In the genomic region with DNA sequence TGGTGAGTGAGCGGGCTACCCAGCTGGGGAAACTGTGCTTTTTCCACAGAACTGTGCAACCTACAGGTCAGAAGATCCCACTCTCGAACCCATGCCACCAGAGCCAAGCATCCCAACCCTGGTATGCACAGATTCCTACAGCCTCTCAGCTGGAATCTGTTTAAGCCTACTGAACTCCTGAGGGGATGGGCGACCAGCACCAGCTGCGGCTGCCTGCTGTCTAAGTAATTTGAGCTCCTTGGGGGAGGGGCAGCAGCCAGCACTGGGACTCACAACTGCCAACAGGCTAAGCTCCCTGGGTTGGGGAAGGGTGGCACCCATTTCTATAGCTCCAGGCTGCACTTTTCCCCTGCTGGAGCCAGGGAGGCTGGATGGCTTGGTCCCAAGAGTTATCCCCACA, we compare ENCODE assay signal across 11 cellular contexts. TPM values are rescaled to one million over a fixed set of nuclear protein-coding genes. Genes with fewer than 3 reads are reported as not detected.
DNase-seq lines count a peak whose midpoint lies in the region; ATAC-seq lines count a peak whose summit lies in the region.
"Had no signal": no experiment of that assay in that cellular context is flagged by ENCODE, and none has a peak within 500 bp of the region (broad histone marks: within the 10 kb centered on the region; RNA-seq: fewer than 3 reads in every experiment).

No MANE protein-coding gene starts in this region.

- peaks cover 0 to 1% of the 10 kb centered on the region in 2 donors for H3K36me3 Mint-ChIP-seq in activated T-cell treated with anti-CD3 and anti-CD28 coated beads, Interleukin-2, amount 50 U/mL, for 72 hours (ENCODE audit: insufficient read depth in 2 of 2)

- no peak for ATAC-seq in GM19395 (IDR thresholded peaks at IDR 0.05; ENCODE audit: unreplicated experiment)
- ATAC-seq in activated T-cell treated with anti-CD3 and anti-CD28 coated beads, Interleukin-2, amount 50 U/mL, for 72 hours (replicated peaks in 1 of 2) = no peak
- ATAC-seq: heart right ventricle had no signal

- H3K4me3 ChIP-seq in skeletal muscle satellite cell (ENCODE audit: low read length) = no peak overlapping the region
- H3K4me3 ChIP-seq: heart right ventricle, skin epidermis had no signal

- no peak overlapping the region for H3K27ac Mint-ChIP-seq in activated T-cell treated with anti-CD3 and anti-CD28 coated beads, Interleukin-2, amount 50 U/mL, for 72 hours
- H3K27ac Mint-ChIP-seq: activated T-cell treated with anti-CD3 and anti-CD28 coated beads, Interleukin-2, amount 50 U/mL, for 24 hours had no signal

- peaks cover 44% of the 10 kb centered on the region for H3K27me3 Mint-ChIP-seq in activated T-cell treated with anti-CD3 and anti-CD28 coated beads, Interleukin-2, amount 50 U/mL, for 72 hours (ENCODE audit: low read depth)

- H3K4me3 Mint-ChIP-seq in activated T-cell treated with anti-CD3 and anti-CD28 coated beads, Interleukin-2, amount 50 U/mL, for 72 hours = no peak overlapping the region
- H3K4me3 Mint-ChIP-seq: activated T-cell treated with anti-CD3 and anti-CD28 coated beads, Interleukin-2, amount 50 U/mL, for 24 hours had no signal

- no peaks in the 10 kb centered on the region for H3K27me3 ChIP-seq in skeletal muscle satellite cell (ENCODE audit: control insufficient read depth, insufficient read depth, low read length)

- peak overlapping the region; percentile 21 for H3K4me2 ChIP-seq in skeletal muscle satellite cell (ENCODE audit: low read length)

- H3K9ac ChIP-seq in skeletal muscle satellite cell (ENCODE audit: low read depth, low read length) = no peak overlapping the region

- peaks cover 1% of the 10 kb centered on the region in 2 donors for H3K9me3 Mint-ChIP-seq in activated T-cell treated with anti-CD3 and anti-CD28 coated beads, Interleukin-2, amount 50 U/mL, for 72 hours
- H3K9me3 Mint-ChIP-seq: activated T-cell treated with anti-CD3 and anti-CD28 coated beads, Interleukin-2, amount 50 U/mL, for 24 hours had no signal

- H3K36me3 ChIP-seq in skeletal muscle satellite cell (ENCODE audit: insufficient read depth, low read length) = no peaks in the 10 kb centered on the region
- H3K36me3 ChIP-seq: heart right ventricle had no signal

- H3K4me1 Mint-ChIP-seq in activated T-cell treated with anti-CD3 and anti-CD28 coated beads, Interleukin-2, amount 50 U/mL, for 72 hours (ENCODE audit: low read depth) = no peaks in the 10 kb centered on the region

- peak; percentile 11 for DNase-seq in NCI-H1436 (lab: John Stamatoyannopoulos, UW)
- DNase-seq in NCI-H1436 treated with DMSO at 0.1 percent for 48 hours (lab: John Stamatoyannopoulos, UW) = no peak
- DNase-seq in NCI-H2196 treated with DMSO at 0.1 percent for 48 hours (lab: John Stamatoyannopoulos, UW; ENCODE audit: unreplicated experiment) = peak; percentile 85
- peak; percentile 76 for DNase-seq in dedifferentiated amniotic fluid mesenchymal stem cell (ENCODE audit: extremely low spot score)
- no peak for DNase-seq in GM19240 (ENCODE audit: insufficient read length, low spot score)
- no peak for DNase-seq in activated T-cell treated with anti-CD3 and anti-CD28 coated beads, Interleukin-2, amount 50 U/mL, for 72 hours
- DNase-seq: activated T-cell treated with anti-CD3 and anti-CD28 coated beads, Interleukin-2, amount 50 U/mL, for 24 hours; heart right ventricle had no signal

- no peaks in the 10 kb centered on the region for H3K9me3 ChIP-seq in skeletal muscle satellite cell (replicated peaks; ENCODE audit: low read length)

- peaks cover 8% of the 10 kb centered on the region for H3K4me1 ChIP-seq in skeletal muscle satellite cell (ENCODE audit: control insufficient read depth, insufficient read depth, low read length)

RNA-seq across cellular contexts. Expression of gene CYP27C1, which starts 11.8 kb away (rescaled TPM):
- not detected in 2 replicates for total RNA-seq in skeletal muscle satellite cell (2012; rRNA removed)
- not detected for total RNA-seq in activated T-cell treated with anti-CD3 and anti-CD28 coated beads, Interleukin-2, amount 50 U/mL, for 72 hours

Comparison
In these comparisons a context has a peak if more than half of its experiments do, and no peak if none do; other contexts are left out.
1. DNase-seq: peak in NCI-H1436 (single experiment), NCI-H2196 treated with DMSO at 0.1 percent for 48 hours (single experiment) and dedifferentiated amniotic fluid mesenchymal stem cell (single experiment); none in NCI-H1436 treated with DMSO at 0.1 percent for 48 hours (single experiment), GM19240 (single experiment) and activated T-cell treated with anti-CD3 and anti-CD28 coated beads, Interleukin-2, amount 50 U/mL, for 72 hours (0 of 2).